ENCODE assay signal across 1 cellular context in the genomic region with DNA sequence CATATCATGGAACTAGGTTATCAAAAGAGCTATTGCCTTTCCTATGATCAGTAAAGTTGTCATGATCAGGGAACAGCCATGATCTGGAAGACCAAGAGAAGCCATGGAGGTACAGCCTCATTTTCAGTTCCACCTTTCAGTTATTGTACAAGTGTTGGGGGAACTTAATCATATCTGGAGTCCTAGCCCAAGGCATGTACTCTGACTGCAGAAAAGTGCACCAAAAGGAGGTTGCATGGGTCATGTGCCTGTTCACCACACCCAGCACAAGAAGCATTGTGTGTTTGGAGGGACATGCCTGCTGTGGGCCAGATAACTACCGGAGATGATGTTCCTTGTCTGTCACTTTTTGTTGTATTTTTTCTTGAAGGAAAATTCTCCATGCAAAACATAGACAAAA.
TF ChIP-seq lines count a peak whose summit lies in the region.

No MANE protein-coding gene starts in this region.

TF ChIP-seq in K562, 482 proteins besides CTCF, POLR2A, EP300 and RAD21 (continued from another document):
- TF ChIP-seq ZNF3 (CRISPR knock-in tag; IDR thresholded peaks at IDR 0.05) = no peak
- TF ChIP-seq, protein P1, sequence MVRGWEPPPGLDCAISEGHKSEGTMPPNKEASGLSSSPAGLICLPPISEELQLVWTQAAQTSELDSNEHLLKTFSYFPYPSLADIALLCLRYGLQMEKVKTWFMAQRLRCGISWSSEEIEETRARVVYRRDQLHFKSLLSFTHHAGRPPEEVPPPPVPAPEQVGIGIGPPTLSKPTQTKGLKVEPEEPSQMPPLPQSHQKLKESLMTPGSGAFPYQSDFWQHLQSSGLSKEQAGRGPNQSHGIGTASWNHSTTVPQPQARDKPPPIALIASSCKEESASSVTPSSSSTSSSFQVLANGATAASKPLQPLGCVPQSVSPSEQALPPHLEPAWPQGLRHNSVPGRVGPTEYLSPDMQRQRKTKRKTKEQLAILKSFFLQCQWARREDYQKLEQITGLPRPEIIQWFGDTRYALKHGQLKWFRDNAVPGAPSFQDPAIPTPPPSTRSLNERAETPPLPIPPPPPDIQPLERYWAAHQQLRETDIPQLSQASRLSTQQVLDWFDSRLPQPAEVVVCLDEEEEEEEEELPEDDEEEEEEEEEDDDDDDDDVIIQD (CRISPR knock-in tag; IDR thresholded peaks at IDR 0.05) = no peak
- TF ChIP-seq, protein P2, sequence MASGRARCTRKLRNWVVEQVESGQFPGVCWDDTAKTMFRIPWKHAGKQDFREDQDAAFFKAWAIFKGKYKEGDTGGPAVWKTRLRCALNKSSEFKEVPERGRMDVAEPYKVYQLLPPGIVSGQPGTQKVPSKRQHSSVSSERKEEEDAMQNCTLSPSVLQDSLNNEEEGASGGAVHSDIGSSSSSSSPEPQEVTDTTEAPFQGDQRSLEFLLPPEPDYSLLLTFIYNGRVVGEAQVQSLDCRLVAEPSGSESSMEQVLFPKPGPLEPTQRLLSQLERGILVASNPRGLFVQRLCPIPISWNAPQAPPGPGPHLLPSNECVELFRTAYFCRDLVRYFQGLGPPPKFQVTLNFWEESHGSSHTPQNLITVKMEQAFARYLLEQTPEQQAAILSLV (tag; IDR thresholded peaks at IDR 0.05) = no peak
- TF ChIP-seq, protein P3, sequence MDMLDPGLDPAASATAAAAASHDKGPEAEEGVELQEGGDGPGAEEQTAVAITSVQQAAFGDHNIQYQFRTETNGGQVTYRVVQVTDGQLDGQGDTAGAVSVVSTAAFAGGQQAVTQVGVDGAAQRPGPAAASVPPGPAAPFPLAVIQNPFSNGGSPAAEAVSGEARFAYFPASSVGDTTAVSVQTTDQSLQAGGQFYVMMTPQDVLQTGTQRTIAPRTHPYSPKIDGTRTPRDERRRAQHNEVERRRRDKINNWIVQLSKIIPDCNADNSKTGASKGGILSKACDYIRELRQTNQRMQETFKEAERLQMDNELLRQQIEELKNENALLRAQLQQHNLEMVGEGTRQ (CRISPR knock-in tag; IDR thresholded peaks at IDR 0.05) = peak; percentile 38; the same call in 1 of the 2 replicates
- TF ChIP-seq, protein P4, sequence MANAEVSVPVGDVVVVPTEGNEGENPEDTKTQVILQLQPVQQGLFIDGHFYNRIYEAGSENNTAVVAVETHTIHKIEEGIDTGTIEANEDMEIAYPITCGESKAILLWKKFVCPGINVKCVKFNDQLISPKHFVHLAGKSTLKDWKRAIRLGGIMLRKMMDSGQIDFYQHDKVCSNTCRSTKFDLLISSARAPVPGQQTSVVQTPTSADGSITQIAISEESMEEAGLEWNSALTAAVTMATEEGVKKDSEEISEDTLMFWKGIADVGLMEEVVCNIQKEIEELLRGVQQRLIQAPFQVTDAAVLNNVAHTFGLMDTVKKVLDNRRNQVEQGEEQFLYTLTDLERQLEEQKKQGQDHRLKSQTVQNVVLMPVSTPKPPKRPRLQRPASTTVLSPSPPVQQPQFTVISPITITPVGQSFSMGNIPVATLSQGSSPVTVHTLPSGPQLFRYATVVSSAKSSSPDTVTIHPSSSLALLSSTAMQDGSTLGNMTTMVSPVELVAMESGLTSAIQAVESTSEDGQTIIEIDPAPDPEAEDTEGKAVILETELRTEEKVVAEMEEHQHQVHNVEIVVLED (CRISPR knock-in tag; IDR thresholded peaks at IDR 0.05) = no peak
- TF ChIP-seq, protein P5, sequence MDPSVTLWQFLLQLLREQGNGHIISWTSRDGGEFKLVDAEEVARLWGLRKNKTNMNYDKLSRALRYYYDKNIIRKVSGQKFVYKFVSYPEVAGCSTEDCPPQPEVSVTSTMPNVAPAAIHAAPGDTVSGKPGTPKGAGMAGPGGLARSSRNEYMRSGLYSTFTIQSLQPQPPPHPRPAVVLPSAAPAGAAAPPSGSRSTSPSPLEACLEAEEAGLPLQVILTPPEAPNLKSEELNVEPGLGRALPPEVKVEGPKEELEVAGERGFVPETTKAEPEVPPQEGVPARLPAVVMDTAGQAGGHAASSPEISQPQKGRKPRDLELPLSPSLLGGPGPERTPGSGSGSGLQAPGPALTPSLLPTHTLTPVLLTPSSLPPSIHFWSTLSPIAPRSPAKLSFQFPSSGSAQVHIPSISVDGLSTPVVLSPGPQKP (CRISPR knock-in tag; IDR thresholded peaks at IDR 0.05) = no peak
- no peak for TF ChIP-seq PYGO2 (tag; IDR thresholded peaks at IDR 0.05)
- peak; percentile 16; the same call in 1 of the 2 replicates for TF ChIP-seq ARID1B (IDR thresholded peaks at IDR 0.05)
- TF ChIP-seq, protein P6, sequence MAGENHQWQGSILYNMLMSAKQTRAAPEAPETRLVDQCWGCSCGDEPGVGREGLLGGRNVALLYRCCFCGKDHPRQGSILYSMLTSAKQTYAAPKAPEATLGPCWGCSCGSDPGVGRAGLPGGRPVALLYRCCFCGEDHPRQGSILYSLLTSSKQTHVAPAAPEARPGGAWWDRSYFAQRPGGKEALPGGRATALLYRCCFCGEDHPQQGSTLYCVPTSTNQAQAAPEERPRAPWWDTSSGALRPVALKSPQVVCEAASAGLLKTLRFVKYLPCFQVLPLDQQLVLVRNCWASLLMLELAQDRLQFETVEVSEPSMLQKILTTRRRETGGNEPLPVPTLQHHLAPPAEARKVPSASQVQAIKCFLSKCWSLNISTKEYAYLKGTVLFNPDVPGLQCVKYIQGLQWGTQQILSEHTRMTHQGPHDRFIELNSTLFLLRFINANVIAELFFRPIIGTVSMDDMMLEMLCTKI (IDR thresholded peaks at IDR 0.05; ENCODE audit: partially characterized antibody) = no peak
- TF ChIP-seq GATA2 (CRISPR knock-in tag; IDR thresholded peaks at IDR 0.05) = no peak
- no peak for TF ChIP-seq ARHGAP35 (IDR thresholded peaks at IDR 0.05; ENCODE audit: partially characterized antibody)
- TF ChIP-seq, protein P7, sequence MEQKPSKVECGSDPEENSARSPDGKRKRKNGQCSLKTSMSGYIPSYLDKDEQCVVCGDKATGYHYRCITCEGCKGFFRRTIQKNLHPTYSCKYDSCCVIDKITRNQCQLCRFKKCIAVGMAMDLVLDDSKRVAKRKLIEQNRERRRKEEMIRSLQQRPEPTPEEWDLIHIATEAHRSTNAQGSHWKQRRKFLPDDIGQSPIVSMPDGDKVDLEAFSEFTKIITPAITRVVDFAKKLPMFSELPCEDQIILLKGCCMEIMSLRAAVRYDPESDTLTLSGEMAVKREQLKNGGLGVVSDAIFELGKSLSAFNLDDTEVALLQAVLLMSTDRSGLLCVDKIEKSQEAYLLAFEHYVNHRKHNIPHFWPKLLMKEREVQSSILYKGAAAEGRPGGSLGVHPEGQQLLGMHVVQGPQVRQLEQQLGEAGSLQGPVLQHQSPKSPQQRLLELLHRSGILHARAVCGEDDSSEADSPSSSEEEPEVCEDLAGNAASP (IDR thresholded peaks at IDR 0.05) = no peak
- peak; percentile 67; the same call in 1 of the 2 replicates for TF ChIP-seq SOX6 (IDR thresholded peaks at IDR 0.05)
- TF ChIP-seq CTBP1 (IDR thresholded peaks at IDR 0.05; ENCODE audit: borderline replicate concordance) = peak; percentile 12; the same call in 1 of the 2 replicates
- TF ChIP-seq, protein P8, sequence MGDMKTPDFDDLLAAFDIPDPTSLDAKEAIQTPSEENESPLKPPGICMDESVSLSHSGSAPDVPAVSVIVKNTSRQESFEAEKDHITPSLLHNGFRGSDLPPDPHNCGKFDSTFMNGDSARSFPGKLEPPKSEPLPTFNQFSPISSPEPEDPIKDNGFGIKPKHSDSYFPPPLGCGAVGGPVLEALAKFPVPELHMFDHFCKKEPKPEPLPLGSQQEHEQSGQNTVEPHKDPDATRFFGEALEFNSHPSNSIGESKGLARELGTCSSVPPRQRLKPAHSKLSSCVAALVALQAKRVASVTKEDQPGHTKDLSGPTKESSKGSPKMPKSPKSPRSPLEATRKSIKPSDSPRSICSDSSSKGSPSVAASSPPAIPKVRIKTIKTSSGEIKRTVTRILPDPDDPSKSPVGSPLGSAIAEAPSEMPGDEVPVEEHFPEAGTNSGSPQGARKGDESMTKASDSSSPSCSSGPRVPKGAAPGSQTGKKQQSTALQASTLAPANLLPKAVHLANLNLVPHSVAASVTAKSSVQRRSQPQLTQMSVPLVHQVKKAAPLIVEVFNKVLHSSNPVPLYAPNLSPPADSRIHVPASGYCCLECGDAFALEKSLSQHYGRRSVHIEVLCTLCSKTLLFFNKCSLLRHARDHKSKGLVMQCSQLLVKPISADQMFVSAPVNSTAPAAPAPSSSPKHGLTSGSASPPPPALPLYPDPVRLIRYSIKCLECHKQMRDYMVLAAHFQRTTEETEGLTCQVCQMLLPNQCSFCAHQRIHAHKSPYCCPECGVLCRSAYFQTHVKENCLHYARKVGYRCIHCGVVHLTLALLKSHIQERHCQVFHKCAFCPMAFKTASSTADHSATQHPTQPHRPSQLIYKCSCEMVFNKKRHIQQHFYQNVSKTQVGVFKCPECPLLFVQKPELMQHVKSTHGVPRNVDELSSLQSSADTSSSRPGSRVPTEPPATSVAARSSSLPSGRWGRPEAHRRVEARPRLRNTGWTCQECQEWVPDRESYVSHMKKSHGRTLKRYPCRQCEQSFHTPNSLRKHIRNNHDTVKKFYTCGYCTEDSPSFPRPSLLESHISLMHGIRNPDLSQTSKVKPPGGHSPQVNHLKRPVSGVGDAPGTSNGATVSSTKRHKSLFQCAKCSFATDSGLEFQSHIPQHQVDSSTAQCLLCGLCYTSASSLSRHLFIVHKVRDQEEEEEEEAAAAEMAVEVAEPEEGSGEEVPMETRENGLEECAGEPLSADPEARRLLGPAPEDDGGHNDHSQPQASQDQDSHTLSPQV (IDR thresholded peaks at IDR 0.05) = no peak
- TF ChIP-seq, protein P9, sequence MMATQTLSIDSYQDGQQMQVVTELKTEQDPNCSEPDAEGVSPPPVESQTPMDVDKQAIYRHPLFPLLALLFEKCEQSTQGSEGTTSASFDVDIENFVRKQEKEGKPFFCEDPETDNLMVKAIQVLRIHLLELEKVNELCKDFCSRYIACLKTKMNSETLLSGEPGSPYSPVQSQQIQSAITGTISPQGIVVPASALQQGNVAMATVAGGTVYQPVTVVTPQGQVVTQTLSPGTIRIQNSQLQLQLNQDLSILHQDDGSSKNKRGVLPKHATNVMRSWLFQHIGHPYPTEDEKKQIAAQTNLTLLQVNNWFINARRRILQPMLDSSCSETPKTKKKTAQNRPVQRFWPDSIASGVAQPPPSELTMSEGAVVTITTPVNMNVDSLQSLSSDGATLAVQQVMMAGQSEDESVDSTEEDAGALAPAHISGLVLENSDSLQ (IDR thresholded peaks at IDR 0.05) = peak; percentile 36
- TF ChIP-seq JUND (IDR thresholded peaks at IDR 0.05; ENCODE audit: borderline replicate concordance, low read depth, low read length) = peak; percentile 18; the same call in 1 of the 2 replicates
- no peak; the same call in 2 of the 3 replicates for TF ChIP-seq JUND (tag; IDR thresholded peaks at IDR 0.05; ENCODE audit: borderline replicate concordance, low read depth, low read length)
- TF ChIP-seq, protein P10, sequence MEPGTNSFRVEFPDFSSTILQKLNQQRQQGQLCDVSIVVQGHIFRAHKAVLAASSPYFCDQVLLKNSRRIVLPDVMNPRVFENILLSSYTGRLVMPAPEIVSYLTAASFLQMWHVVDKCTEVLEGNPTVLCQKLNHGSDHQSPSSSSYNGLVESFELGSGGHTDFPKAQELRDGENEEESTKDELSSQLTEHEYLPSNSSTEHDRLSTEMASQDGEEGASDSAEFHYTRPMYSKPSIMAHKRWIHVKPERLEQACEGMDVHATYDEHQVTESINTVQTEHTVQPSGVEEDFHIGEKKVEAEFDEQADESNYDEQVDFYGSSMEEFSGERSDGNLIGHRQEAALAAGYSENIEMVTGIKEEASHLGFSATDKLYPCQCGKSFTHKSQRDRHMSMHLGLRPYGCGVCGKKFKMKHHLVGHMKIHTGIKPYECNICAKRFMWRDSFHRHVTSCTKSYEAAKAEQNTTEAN (CRISPR knock-in tag; IDR thresholded peaks at IDR 0.05) = no peak
